ENCODE assay signal across 1 cellular context in the genomic region with DNA sequence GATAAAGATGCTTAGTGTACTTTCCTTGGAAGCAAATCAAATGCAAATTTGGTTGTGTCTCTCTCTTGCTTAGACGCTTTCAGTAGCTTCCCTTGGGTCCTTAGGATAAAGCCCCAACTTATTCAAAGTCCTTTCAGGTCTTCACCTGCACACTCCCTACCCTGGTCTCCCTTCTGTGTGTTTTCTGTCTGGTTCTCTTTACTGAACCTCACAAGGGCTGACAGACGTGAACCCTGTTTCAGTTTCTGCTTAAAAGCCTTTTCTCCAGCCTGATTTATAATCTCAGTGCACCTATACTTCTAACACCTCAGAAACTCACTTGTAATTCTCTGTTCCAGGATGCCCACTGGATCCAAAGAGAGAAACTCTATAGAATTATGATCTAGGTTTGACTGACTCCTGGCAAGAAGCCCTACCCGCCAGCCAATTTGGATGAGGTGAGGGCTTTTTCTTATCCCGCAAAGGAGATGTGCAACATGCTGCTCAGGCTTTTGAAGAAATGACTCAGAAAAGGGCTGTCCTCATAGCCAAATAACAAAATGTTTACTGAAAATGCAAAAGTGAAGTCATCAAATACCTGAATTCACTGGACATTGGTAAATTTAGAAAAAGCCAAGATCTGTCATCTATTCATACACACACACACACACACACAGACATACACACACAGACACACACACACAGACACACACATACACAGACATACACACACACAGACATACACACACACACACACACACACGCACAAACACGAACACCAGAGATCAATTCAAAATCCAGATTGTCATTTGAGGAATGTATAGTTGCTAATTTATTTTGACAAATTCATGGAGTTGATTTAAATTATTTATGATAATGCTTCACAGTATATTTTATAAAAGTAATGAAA.
TF ChIP-seq lines count a peak whose summit lies in the region.

No MANE protein-coding gene starts in this region.

TF ChIP-seq in K562, 482 proteins besides CTCF, POLR2A, EP300 and RAD21:
- TF ChIP-seq, protein P1, sequence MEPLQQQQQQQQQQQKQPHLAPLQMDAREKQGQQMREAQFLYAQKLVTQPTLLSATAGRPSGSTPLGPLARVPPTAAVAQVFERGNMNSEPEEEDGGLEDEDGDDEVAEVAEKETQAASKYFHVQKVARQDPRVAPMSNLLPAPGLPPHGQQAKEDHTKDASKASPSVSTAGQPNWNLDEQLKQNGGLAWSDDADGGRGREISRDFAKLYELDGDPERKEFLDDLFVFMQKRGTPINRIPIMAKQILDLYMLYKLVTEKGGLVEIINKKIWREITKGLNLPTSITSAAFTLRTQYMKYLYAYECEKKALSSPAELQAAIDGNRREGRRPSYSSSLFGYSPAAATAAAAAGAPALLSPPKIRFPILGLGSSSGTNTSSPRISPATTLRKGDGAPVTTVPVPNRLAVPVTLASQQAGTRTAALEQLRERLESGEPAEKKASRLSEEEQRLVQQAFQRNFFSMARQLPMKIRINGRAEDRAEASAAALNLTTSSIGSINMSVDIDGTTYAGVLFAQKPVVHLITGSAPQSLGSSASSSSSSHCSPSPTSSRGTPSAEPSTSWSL (CRISPR knock-in tag; IDR thresholded peaks at IDR 0.05; ENCODE audit: borderline replicate concordance): no peak
- no peak for TF ChIP-seq TOE1 (IDR thresholded peaks at IDR 0.05; ENCODE audit: borderline replicate concordance)
- no peak for TF ChIP-seq TOE1 (CRISPR knock-in tag; IDR thresholded peaks at IDR 0.05; ENCODE audit: borderline replicate concordance, low read depth)
- TF ChIP-seq MXI1 (IDR thresholded peaks at IDR 0.05; ENCODE audit: low read depth, low read length): no peak
- no peak for TF ChIP-seq ZEB2 (IDR thresholded peaks at IDR 0.05)
- TF ChIP-seq ZNF232 (CRISPR knock-in tag; IDR thresholded peaks at IDR 0.05): no peak
- TF ChIP-seq HNRNPH1 (optimal IDR thresholded peaks at IDR 0.05; ENCODE audit: low read depth, low read length): no peak
- TF ChIP-seq, protein P2, sequence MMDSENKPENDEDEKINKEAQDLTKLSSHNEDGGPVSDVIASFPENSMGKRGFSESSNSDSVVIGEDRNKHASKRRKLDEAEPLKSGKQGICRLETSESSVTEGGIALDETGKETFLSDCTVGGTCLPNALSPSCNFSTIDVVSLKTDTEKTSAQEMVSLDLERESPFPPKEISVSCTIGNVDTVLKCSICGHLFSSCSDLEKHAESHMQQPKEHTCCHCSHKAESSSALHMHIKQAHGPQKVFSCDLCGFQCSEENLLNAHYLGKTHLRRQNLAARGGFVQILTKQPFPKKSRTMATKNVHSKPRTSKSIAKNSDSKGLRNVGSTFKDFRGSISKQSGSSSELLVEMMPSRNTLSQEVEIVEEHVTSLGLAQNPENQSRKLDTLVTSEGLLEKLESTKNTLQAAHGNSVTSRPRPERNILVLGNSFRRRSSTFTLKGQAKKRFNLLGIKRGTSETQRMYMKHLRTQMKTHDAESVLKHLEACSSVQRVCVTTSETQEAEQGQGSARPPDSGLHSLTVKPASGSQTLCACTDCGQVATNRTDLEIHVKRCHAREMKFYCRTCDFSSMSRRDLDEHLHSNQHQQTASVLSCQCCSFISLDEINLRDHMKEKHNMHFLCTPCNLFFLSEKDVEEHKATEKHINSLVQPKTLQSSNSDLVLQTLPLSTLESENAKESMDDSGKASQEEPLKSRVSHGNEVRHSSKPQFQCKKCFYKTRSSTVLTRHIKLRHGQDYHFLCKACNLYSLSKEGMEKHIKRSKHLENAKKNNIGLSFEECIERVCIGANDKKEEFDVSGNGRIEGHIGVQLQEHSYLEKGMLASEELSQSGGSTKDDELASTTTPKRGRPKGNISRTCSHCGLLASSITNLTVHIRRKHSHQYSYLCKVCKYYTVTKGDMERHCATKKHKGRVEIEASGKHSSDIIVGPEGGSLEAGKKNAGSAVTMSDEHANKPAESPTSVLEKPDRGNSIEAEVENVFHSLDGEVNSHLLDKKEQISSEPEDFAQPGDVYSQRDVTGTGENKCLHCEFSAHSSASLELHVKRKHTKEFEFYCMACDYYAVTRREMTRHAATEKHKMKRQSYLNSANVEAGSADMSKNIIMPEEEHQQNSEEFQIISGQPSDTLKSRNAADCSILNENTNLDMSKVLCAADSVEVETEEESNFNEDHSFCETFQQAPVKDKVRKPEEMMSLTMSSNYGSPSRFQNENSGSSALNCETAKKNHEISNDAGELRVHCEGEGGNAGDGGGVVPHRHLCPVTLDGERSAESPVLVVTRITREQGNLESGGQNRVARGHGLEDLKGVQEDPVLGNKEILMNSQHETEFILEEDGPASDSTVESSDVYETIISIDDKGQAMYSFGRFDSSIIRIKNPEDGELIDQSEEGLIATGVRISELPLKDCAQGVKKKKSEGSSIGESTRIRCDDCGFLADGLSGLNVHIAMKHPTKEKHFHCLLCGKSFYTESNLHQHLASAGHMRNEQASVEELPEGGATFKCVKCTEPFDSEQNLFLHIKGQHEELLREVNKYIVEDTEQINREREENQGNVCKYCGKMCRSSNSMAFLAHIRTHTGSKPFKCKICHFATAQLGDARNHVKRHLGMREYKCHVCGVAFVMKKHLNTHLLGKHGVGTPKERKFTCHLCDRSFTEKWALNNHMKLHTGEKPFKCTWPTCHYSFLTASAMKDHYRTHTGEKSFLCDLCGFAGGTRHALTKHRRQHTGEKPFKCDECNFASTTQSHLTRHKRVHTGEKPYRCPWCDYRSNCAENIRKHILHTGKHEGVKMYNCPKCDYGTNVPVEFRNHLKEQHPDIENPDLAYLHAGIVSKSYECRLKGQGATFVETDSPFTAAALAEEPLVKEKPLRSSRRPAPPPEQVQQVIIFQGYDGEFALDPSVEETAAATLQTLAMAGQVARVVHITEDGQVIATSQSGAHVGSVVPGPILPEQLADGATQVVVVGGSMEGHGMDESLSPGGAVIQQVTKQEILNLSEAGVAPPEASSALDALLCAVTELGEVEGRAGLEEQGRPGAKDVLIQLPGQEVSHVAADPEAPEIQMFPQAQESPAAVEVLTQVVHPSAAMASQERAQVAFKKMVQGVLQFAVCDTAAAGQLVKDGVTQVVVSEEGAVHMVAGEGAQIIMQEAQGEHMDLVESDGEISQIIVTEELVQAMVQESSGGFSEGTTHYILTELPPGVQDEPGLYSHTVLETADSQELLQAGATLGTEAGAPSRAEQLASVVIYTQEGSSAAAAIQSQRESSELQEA (IDR thresholded peaks at IDR 0.05; ENCODE audit: low read depth): no peak
- TF ChIP-seq, protein P3, sequence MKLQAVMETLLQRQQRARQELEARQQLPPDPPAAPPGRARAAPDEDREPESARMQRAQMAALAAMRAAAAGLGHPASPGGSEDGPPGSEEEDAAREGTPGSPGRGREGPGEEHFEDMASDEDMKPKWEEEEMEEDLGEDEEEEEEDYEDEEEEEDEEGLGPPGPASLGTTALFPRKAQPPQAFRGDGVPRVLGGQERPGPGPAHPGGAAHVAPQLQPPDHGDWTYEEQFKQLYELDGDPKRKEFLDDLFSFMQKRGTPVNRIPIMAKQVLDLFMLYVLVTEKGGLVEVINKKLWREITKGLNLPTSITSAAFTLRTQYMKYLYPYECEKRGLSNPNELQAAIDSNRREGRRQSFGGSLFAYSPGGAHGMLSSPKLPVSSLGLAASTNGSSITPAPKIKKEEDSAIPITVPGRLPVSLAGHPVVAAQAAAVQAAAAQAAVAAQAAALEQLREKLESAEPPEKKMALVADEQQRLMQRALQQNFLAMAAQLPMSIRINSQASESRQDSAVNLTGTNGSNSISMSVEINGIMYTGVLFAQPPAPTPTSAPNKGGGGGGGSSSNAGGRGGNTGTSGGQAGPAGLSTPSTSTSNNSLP (IDR thresholded peaks at IDR 0.05; ENCODE audit: borderline replicate concordance, low read depth, low read length): no peak
- no peak for TF ChIP-seq NCOA6 (IDR thresholded peaks at IDR 0.05)
- TF ChIP-seq, protein P4, sequence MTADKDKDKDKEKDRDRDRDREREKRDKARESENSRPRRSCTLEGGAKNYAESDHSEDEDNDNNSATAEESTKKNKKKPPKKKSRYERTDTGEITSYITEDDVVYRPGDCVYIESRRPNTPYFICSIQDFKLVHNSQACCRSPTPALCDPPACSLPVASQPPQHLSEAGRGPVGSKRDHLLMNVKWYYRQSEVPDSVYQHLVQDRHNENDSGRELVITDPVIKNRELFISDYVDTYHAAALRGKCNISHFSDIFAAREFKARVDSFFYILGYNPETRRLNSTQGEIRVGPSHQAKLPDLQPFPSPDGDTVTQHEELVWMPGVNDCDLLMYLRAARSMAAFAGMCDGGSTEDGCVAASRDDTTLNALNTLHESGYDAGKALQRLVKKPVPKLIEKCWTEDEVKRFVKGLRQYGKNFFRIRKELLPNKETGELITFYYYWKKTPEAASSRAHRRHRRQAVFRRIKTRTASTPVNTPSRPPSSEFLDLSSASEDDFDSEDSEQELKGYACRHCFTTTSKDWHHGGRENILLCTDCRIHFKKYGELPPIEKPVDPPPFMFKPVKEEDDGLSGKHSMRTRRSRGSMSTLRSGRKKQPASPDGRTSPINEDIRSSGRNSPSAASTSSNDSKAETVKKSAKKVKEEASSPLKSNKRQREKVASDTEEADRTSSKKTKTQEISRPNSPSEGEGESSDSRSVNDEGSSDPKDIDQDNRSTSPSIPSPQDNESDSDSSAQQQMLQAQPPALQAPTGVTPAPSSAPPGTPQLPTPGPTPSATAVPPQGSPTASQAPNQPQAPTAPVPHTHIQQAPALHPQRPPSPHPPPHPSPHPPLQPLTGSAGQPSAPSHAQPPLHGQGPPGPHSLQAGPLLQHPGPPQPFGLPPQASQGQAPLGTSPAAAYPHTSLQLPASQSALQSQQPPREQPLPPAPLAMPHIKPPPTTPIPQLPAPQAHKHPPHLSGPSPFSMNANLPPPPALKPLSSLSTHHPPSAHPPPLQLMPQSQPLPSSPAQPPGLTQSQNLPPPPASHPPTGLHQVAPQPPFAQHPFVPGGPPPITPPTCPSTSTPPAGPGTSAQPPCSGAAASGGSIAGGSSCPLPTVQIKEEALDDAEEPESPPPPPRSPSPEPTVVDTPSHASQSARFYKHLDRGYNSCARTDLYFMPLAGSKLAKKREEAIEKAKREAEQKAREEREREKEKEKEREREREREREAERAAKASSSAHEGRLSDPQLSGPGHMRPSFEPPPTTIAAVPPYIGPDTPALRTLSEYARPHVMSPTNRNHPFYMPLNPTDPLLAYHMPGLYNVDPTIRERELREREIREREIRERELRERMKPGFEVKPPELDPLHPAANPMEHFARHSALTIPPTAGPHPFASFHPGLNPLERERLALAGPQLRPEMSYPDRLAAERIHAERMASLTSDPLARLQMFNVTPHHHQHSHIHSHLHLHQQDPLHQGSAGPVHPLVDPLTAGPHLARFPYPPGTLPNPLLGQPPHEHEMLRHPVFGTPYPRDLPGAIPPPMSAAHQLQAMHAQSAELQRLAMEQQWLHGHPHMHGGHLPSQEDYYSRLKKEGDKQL (CRISPR knock-in tag; IDR thresholded peaks at IDR 0.05; ENCODE audit: borderline replicate concordance): no peak
- TF ChIP-seq ZNF12 (CRISPR knock-in tag; IDR thresholded peaks at IDR 0.05): no peak
- no peak for TF ChIP-seq RBFOX2 (IDR thresholded peaks at IDR 0.05; ENCODE audit: low read depth, low read length)
